19 cellular contexts compared by ENCODE assay signal in genomic region chr12:11014234-11014633, GRCh38. TPM values are rescaled to one million over a fixed set of nuclear protein-coding genes. Genes with fewer than 3 reads are reported as not detected.
A peak's percentile ranks its signal among the peaks of the same experiment; 100 is the strongest.
DNase-seq lines count a peak whose midpoint lies in the region; ATAC-seq and TF ChIP-seq lines count a peak whose summit lies in the region.
"Had no signal": no experiment of that assay in that cellular context is flagged by ENCODE, and none has a peak within 500 bp of the region (broad histone marks: within the 10 kb centered on the region; RNA-seq: fewer than 3 reads in every experiment).

No MANE protein-coding gene starts in this region.

- no peak for TF ChIP-seq CTCF in fibroblast of lung (conservative IDR thresholded peaks at IDR 0.05 in 1 of 2, IDR thresholded peaks at IDR 0.05 in 1 of 2; ENCODE audit: low read depth in 1 of 2, low read length in 2 of 2)

- no peak overlapping the region for H3K4me2 ChIP-seq in fibroblast of lung (ENCODE audit: extremely low read depth, insufficient read depth, low read length)
- H3K4me2 ChIP-seq: BLaER1 treated with 17β-estradiol and CSF1 and Interleukin-3, amounts not matched to agents 10 nM and 100 nM had no signal

- H4K20me1 ChIP-seq in fibroblast of lung (ENCODE audit: control insufficient read depth, extremely low read depth, insufficient read depth, low read length), result no peaks in the 10 kb centered on the region

- no peaks in the 10 kb centered on the region for H3K9me3 ChIP-seq in fibroblast of lung (ENCODE audit: control insufficient read depth, insufficient read depth, low read depth, low read length)
- H3K9me3 ChIP-seq: BLaER1 treated with 17β-estradiol and CSF1 and Interleukin-3, amounts not matched to agents 10 nM and 100 nM; MG63; SJSA1 had no signal

- H3K4me1 ChIP-seq in fibroblast of lung (ENCODE audit: control insufficient read depth, extremely low read depth, insufficient read depth, low read length), result no peaks in the 10 kb centered on the region
- H3K4me1 ChIP-seq: SJSA1 had no signal

- H2AFZ ChIP-seq in fibroblast of lung (ENCODE audit: low read length), result no peak overlapping the region

- peak; percentile 49 for ATAC-seq in SK-N-SH treated with all-trans-retinoic acid at 6 μM for 48 hours
- ATAC-seq in HG02885 (IDR thresholded peaks at IDR 0.05; ENCODE audit: poor library complexity, unreplicated experiment), result no peak
- ATAC-seq: HCT116, PC-3 had no signal

- DNase-seq in GM04503 (ENCODE audit: low read depth), result peak; percentile 3
- DNase-seq in fibroblast of lung (ENCODE audit: low read depth in 2 of 2), result peak; percentile 5 to 44
- peak; percentile 2 for DNase-seq in non-pigmented ciliary epithelial cell (ENCODE audit: low read depth)
- no peak for DNase-seq in activated T-cell treated with anti-CD3 and anti-CD28 coated beads for 4 hours
- no peak for DNase-seq in Ammon's horn (ENCODE audit: low spot score)
- DNase-seq: DMS 273 treated with DMSO at 0.1 percent for 48 hours, MG63, NCI-H1105 treated with DMSO at 0.1 percent for 48 hours, NCI-H187, NCI-H2171, NCI-H446 treated with DMSO at 0.1 percent for 48 hours, NCI-H748 treated with DMSO at 0.1 percent for 48 hours, PC-3 had no signal

- H3K79me2 ChIP-seq in fibroblast of lung (ENCODE audit: control insufficient read depth, insufficient read depth, low read length), result no peaks in the 10 kb centered on the region

- H3K27me3 ChIP-seq in fibroblast of lung (ENCODE audit: control insufficient read depth, insufficient read depth, low read length), result no peaks in the 10 kb centered on the region
- H3K27me3 ChIP-seq: BLaER1 treated with 17β-estradiol and CSF1 and Interleukin-3, amounts not matched to agents 10 nM and 100 nM; MG63; SJSA1 had no signal

- no peaks in the 10 kb centered on the region for H3K36me3 ChIP-seq in fibroblast of lung (ENCODE audit: control insufficient read depth, insufficient read depth, low read length)
- H3K36me3 ChIP-seq: MG63 had no signal

- no peak overlapping the region for H3K27ac ChIP-seq in fibroblast of lung (ENCODE audit: insufficient read depth, low read length)
- H3K27ac ChIP-seq: BLaER1 treated with 17β-estradiol and CSF1 and Interleukin-3, amounts not matched to agents 10 nM and 100 nM; SJSA1 had no signal

- H3K9ac ChIP-seq in fibroblast of lung (ENCODE audit: insufficient read depth, low read length), result no peak overlapping the region
- H3K9ac ChIP-seq: BLaER1 treated with 17β-estradiol and CSF1 and Interleukin-3, amounts not matched to agents 10 nM and 100 nM had no signal

- no peak overlapping the region for H3K4me3 ChIP-seq in fibroblast of lung (replicated peaks in 1 of 4; ENCODE audit: control extremely low read depth in 1 of 4, insufficient read depth in 1 of 4, low read depth in 3 of 4, low read length in 4 of 4)
- H3K4me3 ChIP-seq: BLaER1 treated with 17β-estradiol and CSF1 and Interleukin-3, amounts not matched to agents 10 nM and 100 nM; MG63; SJSA1 had no signal

TF ChIP-seq in SK-N-SH treated with all-trans-retinoic acid at 6 μM for 48 hours, 23 proteins besides CTCF, POLR2A, EP300 and RAD21:
- TF ChIP-seq RARB (CRISPR knock-in tag; IDR thresholded peaks at IDR 0.05), result no peak
- no peak for TF ChIP-seq ZNF8 (CRISPR knock-in tag; IDR thresholded peaks at IDR 0.05)
- no peak for TF ChIP-seq CREB5 (CRISPR knock-in tag; IDR thresholded peaks at IDR 0.05; ENCODE audit: low read depth)
- TF ChIP-seq CSRNP3 (CRISPR knock-in tag; IDR thresholded peaks at IDR 0.05), result no peak
- no peak for TF ChIP-seq ZNF70 (CRISPR knock-in tag; IDR thresholded peaks at IDR 0.05)
- no peak for TF ChIP-seq CSDC2 (CRISPR knock-in tag; IDR thresholded peaks at IDR 0.05)
- no peak for TF ChIP-seq GLIS3 (CRISPR knock-in tag; IDR thresholded peaks at IDR 0.05)
- TF ChIP-seq TOX (CRISPR knock-in tag; IDR thresholded peaks at IDR 0.05; ENCODE audit: borderline replicate concordance), result no peak
- no peak for TF ChIP-seq PPARA (CRISPR knock-in tag; IDR thresholded peaks at IDR 0.05; ENCODE audit: borderline replicate concordance)
- no peak for TF ChIP-seq ZFP3 (CRISPR knock-in tag; IDR thresholded peaks at IDR 0.05)
- no peak for TF ChIP-seq ZFP30 (CRISPR knock-in tag; IDR thresholded peaks at IDR 0.05)
- TF ChIP-seq ZNF565 (CRISPR knock-in tag; conservative IDR thresholded peaks at IDR 0.05; ENCODE audit: low read depth), result no peak

RNA-seq across cellular contexts. Expression of gene TAS2R19, which starts 8.2 kb away (rescaled TPM):
- 3.1 and 5.3 TPM in 2 replicates for total RNA-seq in fibroblast of lung
- polyA plus RNA-seq in fibroblast of lung, result 0.10 and 0.49 TPM in 2 replicates
- 0.35 TPM in 1 of 2 replicates, not detected in the other for polyA plus RNA-seq in fibroblast of lung (2012)
- polyA minus RNA-seq in fibroblast of lung (ENCODE audit: low replicate concordance), result 0.43 TPM in 1 of 2 replicates, not detected in the other
- total RNA-seq: Daoy, PC-3 had no signal

RNA-seq across cellular contexts. Expression of gene TAS2R20, which starts 16.1 kb away (rescaled TPM):
- total RNA-seq in fibroblast of lung, result 2.1 and 3.3 TPM in 2 replicates
- polyA plus RNA-seq in fibroblast of lung, result 0.06 and 0.22 TPM in 2 replicates
- not detected in 2 replicates for polyA plus RNA-seq in fibroblast of lung (2012)
- not detected in 2 replicates for polyA minus RNA-seq in fibroblast of lung (ENCODE audit: low replicate concordance)
- total RNA-seq: Daoy had no signal

RNA-seq across cellular contexts. Expression of gene TAS2R31, which starts 17.0 kb away (rescaled TPM):
- 2.6 and 3.6 TPM in 2 replicates for total RNA-seq in fibroblast of lung
- 0.15 and 0.73 TPM in 2 replicates for polyA plus RNA-seq in fibroblast of lung
- 0.18 and 0.26 TPM in 2 replicates for polyA plus RNA-seq in fibroblast of lung (2012)
- polyA minus RNA-seq in fibroblast of lung (ENCODE audit: low replicate concordance), result not detected in 2 replicates

RNA-seq across cellular contexts. Expression of gene TAS2R50, which starts 27.5 kb away (rescaled TPM):
- total RNA-seq in fibroblast of lung, result 1.3 and 2.3 TPM in 2 replicates
- polyA plus RNA-seq in fibroblast of lung, result not detected in 2 replicates
- polyA plus RNA-seq in fibroblast of lung (2012), result not detected in 2 replicates
- polyA minus RNA-seq in fibroblast of lung (ENCODE audit: low replicate concordance), result not detected in 2 replicates

RNA-seq across cellular contexts. Expression of gene TAS2R46, which starts 47.9 kb away (rescaled TPM):
- total RNA-seq in fibroblast of lung, result 1.5 and 2.0 TPM in 2 replicates
- polyA plus RNA-seq in fibroblast of lung, result not detected in 2 replicates
- not detected in 2 replicates for polyA plus RNA-seq in fibroblast of lung (2012)
- polyA minus RNA-seq in fibroblast of lung (ENCODE audit: low replicate concordance), result not detected in 2 replicates
- total RNA-seq: Daoy had no signal

Comparison
In these comparisons a context has a peak if more than half of its experiments do, and no peak if none do; other contexts are left out.
1. DNase-seq: peak in GM04503 (single experiment), fibroblast of lung (2 of 2) and non-pigmented ciliary epithelial cell (single experiment); none in activated T-cell treated with anti-CD3 and anti-CD28 coated beads for 4 hours (single experiment) and Ammon's horn (single experiment).